18 cellular contexts compared by ENCODE assay signal in genomic region chr1:109388884-109389637, GRCh38. TPM values are rescaled to one million over a fixed set of nuclear protein-coding genes. Genes with fewer than 3 reads are reported as not detected.
A peak's percentile ranks its signal among the peaks of the same experiment; 100 is the strongest.
DNase-seq lines count a peak whose midpoint lies in the region; ATAC-seq and TF ChIP-seq lines count a peak whose summit lies in the region.
"Had no signal": no experiment of that assay in that cellular context is flagged by ENCODE, and none has a peak within 500 bp of the region (broad histone marks: within the 10 kb centered on the region; RNA-seq: fewer than 3 reads in every experiment).

No MANE protein-coding gene starts in this region.

- no peak overlapping the region for H3K4me3 ChIP-seq in WERI-Rb-1 (ENCODE audit: low read depth, low read length)
- H3K4me3 ChIP-seq in esophagus (ENCODE audit: low read depth in 1 of 2, low read length in 2 of 2): no peak overlapping the region
- H3K4me3 ChIP-seq in tibial nerve: no peak overlapping the region
- H3K4me3 ChIP-seq: body of pancreas, spleen had no signal

- ATAC-seq in HG02884 (IDR thresholded peaks at IDR 0.05; ENCODE audit: unreplicated experiment): no peak
- ATAC-seq: activated CD8-positive, alpha-beta T cell treated with anti-CD3 and anti-CD28 coated beads, Interleukin-2, amount 10 ng/mL, durations not matched to agents 7 days and 5 days; body of pancreas had no signal

- H3K36me3 ChIP-seq in WERI-Rb-1 (no peaks in the 10 kb centered on the region; the same call in 1 of the 2 replicates), esophagus (ENCODE audit: control insufficient read depth in 2 of 2, insufficient read depth in 2 of 2, low read length in 1 of 2) (no peaks in the 10 kb centered on the region), tibial nerve (no peaks in the 10 kb centered on the region)
- H3K36me3 ChIP-seq: spleen had no signal

- H3K27me3 ChIP-seq in WERI-Rb-1 (ENCODE audit: insufficient read depth, low read depth, severe bottlenecking) (no peaks in the 10 kb centered on the region), esophagus (ENCODE audit: control insufficient read depth in 1 of 2, insufficient read depth in 2 of 2, low read length in 2 of 2) (no peaks in the 10 kb centered on the region), tibial nerve (no peaks in the 10 kb centered on the region)
- H3K27me3 ChIP-seq: body of pancreas had no signal

- no peaks in the 10 kb centered on the region for H3K36me3 Mint-ChIP-seq in nephron (ENCODE audit: low read depth)
- no peaks in the 10 kb centered on the region for H3K36me3 Mint-ChIP-seq in activated T-helper 2 cell treated with anti-CD3 and anti-CD28 coated beads, Interferon-gamma antibody, Interleukin-2, Interleukin-4, amounts not matched to agents 10 μg/mL and 5 μg/mL and 100 μg/mL, durations not matched to agents 14 hours and 24 hours and 36 hours (ENCODE audit: low read depth)

- H3K9me3 ChIP-seq in WERI-Rb-1 (ENCODE audit: severe bottlenecking) (no peaks in the 10 kb centered on the region), esophagus (ENCODE audit: control insufficient read depth in 2 of 2, insufficient read depth in 1 of 2, low read depth in 1 of 2, low read length in 1 of 2) (no peaks in the 10 kb centered on the region), tibial nerve (no peaks in the 10 kb centered on the region)
- H3K9me3 ChIP-seq: body of pancreas, SK-N-SH, spleen had no signal

- H3K4me1 ChIP-seq in esophagus (ENCODE audit: control insufficient read depth in 2 of 2, insufficient read depth in 2 of 2, low read length in 1 of 2) (no peaks in the 10 kb centered on the region), tibial nerve (peaks cover 2 to 96% (median 56%) of the 10 kb centered on the region in 4 donors)

- H3K4me3 Mint-ChIP-seq in nephron: no peak overlapping the region
- H3K4me3 Mint-ChIP-seq in activated T-helper 2 cell treated with anti-CD3 and anti-CD28 coated beads, Interferon-gamma antibody, Interleukin-2, Interleukin-4, amounts not matched to agents 10 μg/mL and 5 μg/mL and 100 μg/mL, durations not matched to agents 14 hours and 24 hours and 36 hours (ENCODE audit: low read depth): no peak overlapping the region
- H3K4me3 Mint-ChIP-seq: activated CD8-positive, alpha-beta T cell treated with anti-CD3 and anti-CD28 coated beads, Interleukin-2, amount 10 ng/mL, durations not matched to agents 7 days and 5 days; stimulated activated naive CD8-positive, alpha-beta T cell treated with anti-CD3 and anti-CD28 coated beads, Interleukin-15, Interleukin-2, amounts not matched to agents 100 ng/mL and 50 ng/mL, for 24 hours had no signal

- no peak for TF ChIP-seq EP300 in tibial nerve (IDR thresholded peaks at IDR 0.05)

- no peaks in the 10 kb centered on the region for H3K27me3 Mint-ChIP-seq in nephron (ENCODE audit: low read depth)
- H3K27me3 Mint-ChIP-seq in activated T-helper 2 cell treated with anti-CD3 and anti-CD28 coated beads, Interferon-gamma antibody, Interleukin-2, Interleukin-4, amounts not matched to agents 10 μg/mL and 5 μg/mL and 100 μg/mL, durations not matched to agents 14 hours and 24 hours and 36 hours (ENCODE audit: low read depth): peaks cover 11% of the 10 kb centered on the region

- H3K27ac ChIP-seq in WERI-Rb-1 (peak overlapping the region; percentile 10; the same call in 1 of the 2 replicates), esophagus (ENCODE audit: low read depth in 2 of 2, low read length in 1 of 2) (peak overlapping the region; percentile 55 to 73), tibial nerve (peak overlapping the region; percentile 54 to 93 (median 82))
- H3K27ac ChIP-seq: C4-2B had no signal

- WGBS in esophagus, 2 donors: 55 to 65% methylated on average over 7 of the region's 7 CpGs
- WGBS in tibial nerve, 2 donors: 66 to 73% methylated on average over 7 of the region's 7 CpGs

- no peak for TF ChIP-seq POLR2A in tibial nerve (IDR thresholded peaks at IDR 0.05)

- intact Hi-C loops in activated T-helper 2 cell treated with anti-CD3 and anti-CD28 coated beads, Interferon-gamma antibody, Interleukin-2, Interleukin-4, amounts not matched to agents 10 μg/mL and 5 μg/mL and 100 μg/mL, durations not matched to agents 14 hours and 24 hours and 36 hours (cut with micrococcal nuclease): no loop called here

- H3K27ac Mint-ChIP-seq in nephron: peak overlapping the region in 2 of 3 experiments; percentile 81 to 96
- H3K27ac Mint-ChIP-seq in activated T-helper 2 cell treated with anti-CD3 and anti-CD28 coated beads, Interferon-gamma antibody, Interleukin-2, Interleukin-4, amounts not matched to agents 10 μg/mL and 5 μg/mL and 100 μg/mL, durations not matched to agents 14 hours and 24 hours and 36 hours: no peak overlapping the region
- H3K27ac Mint-ChIP-seq: activated CD8-positive, alpha-beta T cell treated with anti-CD3 and anti-CD28 coated beads, Interleukin-2, amount 10 ng/mL, durations not matched to agents 7 days and 5 days; stimulated activated naive CD8-positive, alpha-beta T cell treated with anti-CD3 and anti-CD28 coated beads, Interleukin-15, Interleukin-2, amounts not matched to agents 100 ng/mL and 50 ng/mL, for 24 hours had no signal

- DNase-seq in WERI-Rb-1: peak; percentile 43
- no peak for DNase-seq in tibial nerve (ENCODE audit: low spot score in 2 of 2)
- no peak for DNase-seq in SW 1271 (lab: John Stamatoyannopoulos, UW)
- no peak for DNase-seq in activated T-helper 2 cell treated with anti-CD3 and anti-CD28 coated beads, Interferon-gamma antibody, Interleukin-2, Interleukin-4, amounts not matched to agents 10 μg/mL and 5 μg/mL and 100 μg/mL, durations not matched to agents 14 hours and 24 hours and 36 hours (ENCODE audit: low spot score)
- DNase-seq: activated CD8-positive, alpha-beta T cell treated with anti-CD3 and anti-CD28 coated beads, Interleukin-2, amount 10 ng/mL, durations not matched to agents 7 days and 5 days; activated effector memory CD4-positive, alpha-beta T cell treated with Interleukin-2 at 50 U/mL for 16 hours; DND-41; HCEC 1CT; NCI-H1105; NCI-H226; SK-N-SH; spleen had no signal

- TF ChIP-seq CTCF in WERI-Rb-1 (IDR thresholded peaks at IDR 0.05; ENCODE audit: low read depth, low read length): no peak
- TF ChIP-seq CTCF in nephron (IDR thresholded peaks at IDR 0.05; ENCODE audit: unreplicated experiment in 3 of 3): no peak
- TF ChIP-seq CTCF in tibial nerve (IDR thresholded peaks at IDR 0.05): no peak

- H3K4me1 Mint-ChIP-seq in nephron: peaks cover 78% of the 10 kb centered on the region
- peaks cover 32% of the 10 kb centered on the region for H3K4me1 Mint-ChIP-seq in activated T-helper 2 cell treated with anti-CD3 and anti-CD28 coated beads, Interferon-gamma antibody, Interleukin-2, Interleukin-4, amounts not matched to agents 10 μg/mL and 5 μg/mL and 100 μg/mL, durations not matched to agents 14 hours and 24 hours and 36 hours (ENCODE audit: low read depth)

- no peaks in the 10 kb centered on the region for H3K9me3 Mint-ChIP-seq in nephron
- H3K9me3 Mint-ChIP-seq in activated T-helper 2 cell treated with anti-CD3 and anti-CD28 coated beads, Interferon-gamma antibody, Interleukin-2, Interleukin-4, amounts not matched to agents 10 μg/mL and 5 μg/mL and 100 μg/mL, durations not matched to agents 14 hours and 24 hours and 36 hours: no peaks in the 10 kb centered on the region
- H3K9me3 Mint-ChIP-seq: stimulated activated naive CD8-positive, alpha-beta T cell treated with anti-CD3 and anti-CD28 coated beads, Interleukin-15, Interleukin-2, amounts not matched to agents 100 ng/mL and 50 ng/mL, for 24 hours had no signal

RNA-seq across cellular contexts. Expression of gene SORT1, which starts 8.7 kb away (rescaled TPM):
- polyA plus RNA-seq in esophagus: 10 to 100 TPM; 25.3 to 34.9 TPM
- total RNA-seq in tibial nerve: 100 to 1,000 TPM; 145 to 199 (median 189) TPM
- total RNA-seq in activated T-helper 2 cell treated with anti-CD3 and anti-CD28 coated beads, Interferon-gamma antibody, Interleukin-2, Interleukin-4, amounts not matched to agents 10 μg/mL and 5 μg/mL and 100 μg/mL, durations not matched to agents 14 hours and 24 hours and 36 hours: 1.1 and 1.9 TPM in 2 replicates

RNA-seq across cellular contexts. Expression of gene PSMA5, which starts 37.2 kb away (rescaled TPM):
- polyA plus RNA-seq in esophagus: 10 to 100 TPM; 19.5 to 63.6 TPM
- 10 to 100 TPM; 20.5 to 28.8 (median 24.9) TPM for total RNA-seq in tibial nerve
- 257 and 281 TPM in 2 replicates for total RNA-seq in activated T-helper 2 cell treated with anti-CD3 and anti-CD28 coated beads, Interferon-gamma antibody, Interleukin-2, Interleukin-4, amounts not matched to agents 10 μg/mL and 5 μg/mL and 100 μg/mL, durations not matched to agents 14 hours and 24 hours and 36 hours

Comparison
In these comparisons a context has a peak if more than half of its experiments do, and no peak if none do; other contexts are left out.
1. H3K27ac ChIP-seq: peak in every context shown above with its lines; median percentile 82 in tibial nerve; 64 in esophagus; 10 in WERI-Rb-1.
2. RNA of gene SORT1, which starts 8.7 kb away (total RNA-seq): 145 to 199 TPM in tibial nerve; 1.1 to 1.9 TPM in activated T-helper 2 cell treated with anti-CD3 and anti-CD28 coated beads, Interferon-gamma antibody, Interleukin-2, Interleukin-4, amounts not matched to agents 10 μg/mL and 5 μg/mL and 100 μg/mL, durations not matched to agents 14 hours and 24 hours and 36 hours; every median in the first group is over 10 times any median in the second.